Comparison of ENCODE assay signal across 8 cellular contexts in genomic region chr17:28749516-28750177, GRCh38. TPM values are rescaled to one million over a fixed set of nuclear protein-coding genes. Genes with fewer than 3 reads are reported as not detected.
A peak's percentile ranks its signal among the peaks of the same experiment; 100 is the strongest.
DNase-seq lines count a peak whose midpoint lies in the region; ATAC-seq, FAIRE-seq and TF ChIP-seq lines count a peak whose summit lies in the region.

No MANE protein-coding gene starts in this region.

- H3K79me2 ChIP-seq in hepatocyte, result peaks cover 57% of the 10 kb centered on the region

- H3K27ac Mint-ChIP-seq in HFFc6 (peak overlapping the region; percentile 51; the same call in 1 of the 2 replicates), T-helper 17 cell (peak overlapping the region; percentile 8)

- no peak for TF ChIP-seq CTCF in HFFc6 (IDR thresholded peaks at IDR 0.05)
- TF ChIP-seq CTCF in hepatocyte (IDR thresholded peaks at IDR 0.05; ENCODE audit: poor library complexity), result no peak
- no peak for TF ChIP-seq CTCF in mucosa of descending colon (IDR thresholded peaks at IDR 0.05)

- DNase-seq in HFFc6, result no peak
- DNase-seq in T-helper 17 cell, result no peak
- DNase-seq in hepatocyte (ENCODE audit: low spot score), result no peak
- no peak for DNase-seq in stimulated activated naive CD8-positive, alpha-beta T cell treated with anti-CD3 and anti-CD28 coated beads, Interleukin-15, Interleukin-2, amounts not matched to agents 100 U/mL and 50 U/mL, for 24 hours
- DNase-seq in mucosa of descending colon, result no peak
- no peak for DNase-seq in SKM-1 treated with dmso at 0.1 percent for 144 hours (lab: John Stamatoyannopoulos, UW; ENCODE audit: unreplicated experiment)
- no peak for DNase-seq in RCC 7860 (ENCODE audit: low spot score)

- no peaks in the 10 kb centered on the region for H3K9me2 ChIP-seq in hepatocyte (replicated peaks; ENCODE audit: insufficient read depth)

- peaks cover 49% of the 10 kb centered on the region for H4K20me1 ChIP-seq in hepatocyte (ENCODE audit: insufficient read depth, poor library complexity, severe bottlenecking)

- H3K4me1 Mint-ChIP-seq in HFFc6 (ENCODE audit: low read depth) (peaks cover 27% of the 10 kb centered on the region), T-helper 17 cell (peaks cover 10% of the 10 kb centered on the region)

- ATAC-seq in T-helper 17 cell, result peak; percentile 10
- ATAC-seq in stimulated activated naive CD8-positive, alpha-beta T cell treated with anti-CD3 and anti-CD28 coated beads, Interleukin-15, Interleukin-2, amounts not matched to agents 100 U/mL and 50 U/mL, for 24 hours, result peak; percentile 1
- ATAC-seq in mucosa of descending colon, result no peak
- ATAC-seq in GM18498 (IDR thresholded peaks at IDR 0.05; ENCODE audit: unreplicated experiment), result no peak

- peak overlapping the region; percentile 44 for H3K27ac ChIP-seq in hepatocyte

- peak overlapping the region; percentile 3 for H3K4me2 ChIP-seq in hepatocyte

- H3K36me3 ChIP-seq in hepatocyte (replicated peaks; ENCODE audit: insufficient read depth, low read depth) (no peaks in the 10 kb centered on the region), mucosa of descending colon (ENCODE audit: low read depth) (no peaks in the 10 kb centered on the region)

- H3K27me3 Mint-ChIP-seq in HFFc6 (ENCODE audit: insufficient read depth), result peaks cover 33% of the 10 kb centered on the region
- H3K27me3 Mint-ChIP-seq in T-helper 17 cell, result no peaks in the 10 kb centered on the region

- H3K9me3 ChIP-seq in T-helper 17 cell (ENCODE audit: control insufficient read depth, low read length, poor library complexity, severe bottlenecking) (no peaks in the 10 kb centered on the region), hepatocyte (ENCODE audit: low read depth) (no peaks in the 10 kb centered on the region), mucosa of descending colon (no peaks in the 10 kb centered on the region)

- peaks cover 15% of the 10 kb centered on the region for H3K36me3 Mint-ChIP-seq in HFFc6 (ENCODE audit: low read depth)
- no peaks in the 10 kb centered on the region for H3K36me3 Mint-ChIP-seq in T-helper 17 cell (ENCODE audit: low read depth)

- no peak overlapping the region for H2AFZ ChIP-seq in hepatocyte

- H3K9me3 Mint-ChIP-seq in HFFc6, result no peaks in the 10 kb centered on the region

- WGBS in hepatocyte (ENCODE audit: low lambda C conversion rate, missing lambda C conversion rate), result 63% methylated on average over 11 of the region's 11 CpGs

- H3K4me3 ChIP-seq in hepatocyte, result no peak overlapping the region
- no peak overlapping the region for H3K4me3 ChIP-seq in mucosa of descending colon

- H3K4me1 ChIP-seq in hepatocyte (ENCODE audit: insufficient read depth), result peaks cover 23% of the 10 kb centered on the region
- peaks cover 37% of the 10 kb centered on the region for H3K4me1 ChIP-seq in mucosa of descending colon (ENCODE audit: low read depth)

- FAIRE-seq in RCC 7860 (lab: Jason Lieb, UNC), result no peak

- intact Hi-C loops in mucosa of descending colon (cut with DNase I, micrococcal nuclease), result loop anchor here in 1 of 2 donors (10.0 kb wide), 1 partner anchor 165 kb away; no protein-coding TSS in a partner anchor

- H3K27me3 ChIP-seq in hepatocyte, result no peaks in the 10 kb centered on the region

- no peak overlapping the region for H3K4me3 Mint-ChIP-seq in HFFc6
- H3K4me3 Mint-ChIP-seq in T-helper 17 cell, result no peak overlapping the region

RNA-seq across cellular contexts. Expression of gene TRAF4, which starts 5.8 kb away (rescaled TPM):
- 10 to 100 TPM; 48.0 to 61.3 (median 53.8) TPM for total RNA-seq in HFFc6 (2021; fragmentation: NEBNext Ultra II Directional; extraction: Animal tissue kit (Norgen Biotek cat#: 25700))
- total RNA-seq in T-helper 17 cell, result 100 to 1,000 TPM; 326 to 362 TPM
- 99.5 and 107 TPM in 2 replicates for total RNA-seq in hepatocyte
- 66.2 and 81.4 TPM in 2 replicates for polyA plus RNA-seq in hepatocyte
- 100 to 1,000 TPM in 2 of 3 donors, 10 to 100 TPM in 1; 66.0 to 166 (median 126) TPM for total RNA-seq in mucosa of descending colon

RNA-seq across cellular contexts. Expression of gene NEK8, which starts 21.1 kb away (rescaled TPM):
- 1 to 10 TPM; 1.9 to 3.1 (median 2.5) TPM for total RNA-seq in HFFc6 (2021; fragmentation: NEBNext Ultra II Directional; extraction: Animal tissue kit (Norgen Biotek cat#: 25700))
- total RNA-seq in T-helper 17 cell (1 to 10 TPM; 5.8 to 8.8 TPM), hepatocyte (3.3 and 5.5 TPM in 2 replicates), mucosa of descending colon (1 to 10 TPM; 3.4 to 7.9 (median 6.8) TPM)
- 8.1 and 9.7 TPM in 2 replicates for polyA plus RNA-seq in hepatocyte

RNA-seq across cellular contexts. Expression of gene TLCD1, which starts 23.6 kb away (rescaled TPM):
- 10 to 100 TPM in 4 of 6 experiments, 1 to 10 TPM in 2; 8.0 to 14.6 (median 11.3) TPM for total RNA-seq in HFFc6 (2021; fragmentation: NEBNext Ultra II Directional; extraction: Animal tissue kit (Norgen Biotek cat#: 25700))
- total RNA-seq in T-helper 17 cell (1 to 10 TPM; 1.1 to 1.4 TPM), hepatocyte (12.5 and 14.6 TPM in 2 replicates), mucosa of descending colon (10 to 100 TPM in 2 of 3 donors, 1 to 10 TPM in 1; 4.8 to 21.3 (median 16.8) TPM)
- polyA plus RNA-seq in hepatocyte, result 23.4 and 26.6 TPM in 2 replicates

RNA-seq across cellular contexts. Expression of gene RPL23A, which starts 29.9 kb away (rescaled TPM):
- total RNA-seq in HFFc6 (2021; fragmentation: NEBNext Ultra II Directional; extraction: Animal tissue kit (Norgen Biotek cat#: 25700)), result 1,000 to 10,000 TPM; 1,227 to 1,529 (median 1,391) TPM
- 1,000 to 10,000 TPM; 2,757 to 2,860 TPM for total RNA-seq in T-helper 17 cell
- 501 and 614 TPM in 2 replicates for total RNA-seq in hepatocyte
- polyA plus RNA-seq in hepatocyte, result 1,050 and 1,115 TPM in 2 replicates
- total RNA-seq in mucosa of descending colon, result 1,000 to 10,000 TPM; 1,144 to 1,252 (median 1,216) TPM

RNA-seq across cellular contexts. Expression of gene RAB34, which starts 32.0 kb away (rescaled TPM):
- 100 to 1,000 TPM; 161 to 219 (median 192) TPM for total RNA-seq in HFFc6 (2021; fragmentation: NEBNext Ultra II Directional; extraction: Animal tissue kit (Norgen Biotek cat#: 25700))
- total RNA-seq in T-helper 17 cell (10 to 100 TPM in 1 of 2 donors, 1 to 10 TPM in 1; 8.3 to 24.3 TPM), hepatocyte (160 and 184 TPM in 2 replicates), mucosa of descending colon (10 to 100 TPM in 2 of 3 donors, 1 to 10 TPM in 1; 6.5 to 74.4 (median 19.3) TPM)
- polyA plus RNA-seq in hepatocyte, result 180 and 185 TPM in 2 replicates

Comparison
In these comparisons a context has a peak if more than half of its experiments do, and no peak if none do; other contexts are left out.
1. ATAC-seq: peak in T-helper 17 cell (single experiment) and stimulated activated naive CD8-positive, alpha-beta T cell treated with anti-CD3 and anti-CD28 coated beads, Interleukin-15, Interleukin-2, amounts not matched to agents 100 U/mL and 50 U/mL, for 24 hours (single experiment); none in mucosa of descending colon (single experiment) and GM18498 (single experiment).